ENCODE assay signal across 34 cellular contexts in genomic region chr6:30957716-30958115, GRCh38. TPM values are rescaled to one million over a fixed set of nuclear protein-coding genes. Genes with fewer than 3 reads are reported as not detected.
"Had no signal": no experiment of that assay in that cellular context is flagged by ENCODE, and none has a peak within 500 bp of the region (broad histone marks: within the 10 kb centered on the region; RNA-seq: fewer than 3 reads in every experiment).

No MANE protein-coding gene starts in this region.

- H3K4me2 ChIP-seq: hepatocyte, neural progenitor cell had no signal

- H3K4me3 ChIP-seq: colonic mucosa, esophagus muscularis mucosa, gastroesophageal sphincter, heart left ventricle, hepatocyte, lower lobe of right lung, neural progenitor cell, prostate gland, sigmoid colon, testis, tibial artery had no signal

- H3K4me3 Mint-ChIP-seq: dendritic cell treated with granulocyte-macrophage colony-stimulating factor and Interleukin-4, amounts not matched to agents 40 ng/mL and 50 ng/mL, for 4 days; endodermal cell; neural progenitor cell; stimulated activated memory B cell treated with anti-CD40 and anti-IgM and Interleukin-4, amounts not matched to agents 10 μg/mL and 1 μg/mL and 100 μg/mL, for 72 hours; type B pancreatic cell had no signal

- H3K27me3 ChIP-seq: testis had no signal

- ATAC-seq: foreskin keratinocyte; gastroesophageal sphincter; heart left ventricle; left cardiac atrium; left ventricle myocardium superior; lower lobe of right lung; right cardiac atrium; stimulated activated memory B cell treated with anti-CD40 and anti-IgM and Interleukin-4, amounts not matched to agents 10 μg/mL and 1 μg/mL and 100 μg/mL, for 72 hours; stimulated activated naive CD8-positive, alpha-beta T cell treated with anti-CD3 and anti-CD28 coated beads, Interleukin-15, Interleukin-2, amounts not matched to agents 100 U/mL and 50 U/mL, for 24 hours had no signal

- H3K4me1 ChIP-seq: foreskin keratinocyte, prostate gland had no signal

- H3K36me3 ChIP-seq: colonic mucosa, esophagus muscularis mucosa, gastroesophageal sphincter, heart left ventricle, lower lobe of right lung, neural progenitor cell, prostate gland, sigmoid colon, tibial artery had no signal

- H2AFZ ChIP-seq: hepatocyte, neural progenitor cell had no signal

- H3K79me2 ChIP-seq: hepatocyte had no signal

- DNase-seq: colonic mucosa; effector CD8-positive, alpha-beta T cell; endodermal cell; foreskin keratinocyte; heart left ventricle; left cardiac atrium; left ventricle myocardium superior; lower lobe of right lung; right cardiac atrium; sigmoid colon; stimulated activated CD4-positive, alpha-beta T cell treated with anti-CD3 and anti-CD28 coated beads, Interleukin-4, amount 100 ng/mL, for 4 hours; stimulated activated naive CD8-positive, alpha-beta T cell treated with anti-CD3 and anti-CD28 coated beads, Interleukin-15, Interleukin-2, amounts not matched to agents 100 U/mL and 50 U/mL, for 24 hours; substantia nigra; testis; tibial artery had no signal

- H3K27ac Mint-ChIP-seq: dendritic cell treated with granulocyte-macrophage colony-stimulating factor and Interleukin-4, amounts not matched to agents 40 ng/mL and 50 ng/mL, for 4 days; endodermal cell; neural progenitor cell; type B pancreatic cell had no signal

- H3K27ac ChIP-seq: colonic mucosa, esophagus muscularis mucosa, foreskin keratinocyte, gastroesophageal sphincter, heart left ventricle, hepatocyte, lower lobe of right lung, neural progenitor cell, prostate gland, sigmoid colon, testis, tibial artery had no signal

- H3K9me3 ChIP-seq: colonic mucosa, esophagus muscularis mucosa, gastroesophageal sphincter, heart left ventricle, lower lobe of right lung, prostate gland, sigmoid colon, testis, tibial artery had no signal

- H3K36me3 Mint-ChIP-seq: neural progenitor cell; stimulated activated memory B cell treated with anti-CD40 and anti-IgM and Interleukin-4, amounts not matched to agents 10 μg/mL and 1 μg/mL and 100 μg/mL, for 72 hours; type B pancreatic cell had no signal

- H3K9me3 Mint-ChIP-seq: dendritic cell treated with granulocyte-macrophage colony-stimulating factor and Interleukin-4, amounts not matched to agents 40 ng/mL and 50 ng/mL, for 4 days; nephron; neural progenitor cell; stimulated activated memory B cell treated with anti-CD40 and anti-IgM and Interleukin-4, amounts not matched to agents 10 μg/mL and 1 μg/mL and 100 μg/mL, for 72 hours; type B pancreatic cell had no signal

- H3K9ac ChIP-seq: neural progenitor cell had no signal

RNA-seq across cellular contexts. Expression of gene MUCL3, which starts 16.9 kb away (rescaled TPM):
- total RNA-seq: endothelial cell of umbilical vein, esophagus muscularis mucosa, fibroblast of lung, foreskin keratinocyte, kidney epithelial cell, left cardiac atrium, left ventricle myocardium superior, mesenteric fat pad, myocyte, osteoblast, prostate gland, right cardiac atrium, sigmoid colon, skeletal muscle tissue, urinary bladder had no signal
- polyA plus RNA-seq: endothelial cell of umbilical vein, fibroblast of lung, foreskin keratinocyte, right cardiac atrium, urinary bladder had no signal

RNA-seq across cellular contexts. Expression of gene SFTA2, which starts 25.7 kb away (rescaled TPM):
- total RNA-seq: chondrocyte, endodermal cell, endothelial cell of umbilical vein, fibroblast of lung, foreskin keratinocyte, gastroesophageal sphincter, heart left ventricle, hepatocyte, left cardiac atrium, left ventricle myocardium superior, mesenteric fat pad, myocyte, osteoblast, prostate gland, sigmoid colon, skeletal muscle tissue, testis, urinary bladder had no signal
- polyA plus RNA-seq: endothelial cell of umbilical vein, fibroblast of lung, foreskin keratinocyte, heart left ventricle, right cardiac atrium, urinary bladder had no signal

RNA-seq across cellular contexts. Expression of gene MUC21, which starts 25.8 kb away (rescaled TPM):
- total RNA-seq: chondrocyte, colonic mucosa, endodermal cell, endothelial cell of umbilical vein, epithelial cell of proximal tubule, fibroblast of lung, foreskin keratinocyte, heart left ventricle, hepatocyte, kidney epithelial cell, left cardiac atrium, left ventricle myocardium superior, mesenteric fat pad, myocyte, osteoblast, right cardiac atrium, sigmoid colon, skeletal muscle tissue, testis, urinary bladder had no signal
- polyA plus RNA-seq: endothelial cell of umbilical vein, fibroblast of lung, foreskin keratinocyte, hepatocyte, urinary bladder had no signal
